Comparison of ENCODE assay signal across 1 cellular context in genomic region chr11:11607772-11608171, GRCh38.
A peak's percentile ranks its signal among the peaks of the same experiment; 100 is the strongest.
TF ChIP-seq lines count a peak whose summit lies in the region.

No MANE protein-coding gene starts in this region.

TF ChIP-seq in H1, 55 proteins besides CTCF, POLR2A, EP300 and RAD21:
- TF ChIP-seq TEAD4 (IDR thresholded peaks at IDR 0.05; ENCODE audit: low read depth, low read length) (peak; percentile 58; the same call in 1 of the 2 replicates), GABPA (IDR thresholded peaks at IDR 0.05; ENCODE audit: borderline replicate concordance, insufficient read depth, low read length) (no peak)
